Comparison of ENCODE assay signal across 1 cellular context in genomic region chr21:19475525-19475924, GRCh38.
TF ChIP-seq lines count a peak whose summit lies in the region.

No MANE protein-coding gene starts in this region.

TF ChIP-seq in HepG2, 621 proteins besides CTCF, POLR2A, EP300 and RAD21 (continued from another document):
- TF ChIP-seq AHDC1 (CRISPR knock-in tag; IDR thresholded peaks at IDR 0.05; ENCODE audit: borderline replicate concordance) (no peak), ATF2 (CRISPR knock-in tag; IDR thresholded peaks at IDR 0.05) (no peak), MAFK (conservative IDR thresholded peaks at IDR 0.05 in 1 of 2, IDR thresholded peaks at IDR 0.05 in 1 of 2; ENCODE audit: low read length in 2 of 2) (peak; percentile 57 to 73; a peak in 3 of 4 replicates)
